Comparison of ENCODE assay signal across 17 cellular contexts in genomic region chr10:114396455-114396854, GRCh38. TPM values are rescaled to one million over a fixed set of nuclear protein-coding genes. Genes with fewer than 3 reads are reported as not detected.
DNase-seq lines count a peak whose midpoint lies in the region; ATAC-seq, FAIRE-seq and TF ChIP-seq lines count a peak whose summit lies in the region.
"Had no signal": no experiment of that assay in that cellular context is flagged by ENCODE, and none has a peak within 500 bp of the region (broad histone marks: within the 10 kb centered on the region; RNA-seq: fewer than 3 reads in every experiment).

No MANE protein-coding gene starts in this region.

- TF ChIP-seq POLR2A in GM12892 (IDR thresholded peaks at IDR 0.05; ENCODE audit: low read depth, low read length) (no peak), body of pancreas (IDR thresholded peaks at IDR 0.05) (no peak), transverse colon (IDR thresholded peaks at IDR 0.05) (no peak)

- no peak overlapping the region for H3K27ac Mint-ChIP-seq in stimulated activated naive CD8-positive, alpha-beta T cell treated with anti-CD3 and anti-CD28 coated beads, Interleukin-15, amount 100 ng/mL, for 72 hours

- FAIRE-seq in GM12892 (lab: Jason Lieb, UNC), result peak; percentile 30
- FAIRE-seq: D721Med had no signal

- no peaks in the 10 kb centered on the region for H3K9me2 ChIP-seq in SK-N-SH

- no peaks in the 10 kb centered on the region for H3K9me3 ChIP-seq in body of pancreas
- H3K9me3 ChIP-seq in parathyroid adenoma (ENCODE audit: control insufficient read depth, low read length), result no peaks in the 10 kb centered on the region
- no peaks in the 10 kb centered on the region for H3K9me3 ChIP-seq in transverse colon
- H3K9me3 ChIP-seq in SK-N-SH, result no peaks in the 10 kb centered on the region

- H3K27me3 ChIP-seq in body of pancreas (no peaks in the 10 kb centered on the region), parathyroid adenoma (ENCODE audit: control insufficient read depth, insufficient read depth, low read length) (no peaks in the 10 kb centered on the region), transverse colon (no peaks in the 10 kb centered on the region), SK-N-SH (ENCODE audit: insufficient read depth) (peaks cover 30% of the 10 kb centered on the region; the same call in 1 of the 2 replicates)

- H3K4me1 Mint-ChIP-seq in stimulated activated naive CD8-positive, alpha-beta T cell treated with anti-CD3 and anti-CD28 coated beads, Interleukin-15, amount 100 ng/mL, for 72 hours, result peaks cover 41% of the 10 kb centered on the region

- no peak for TF ChIP-seq EP300 in transverse colon (IDR thresholded peaks at IDR 0.05; ENCODE audit: low read depth)
- no peak for TF ChIP-seq EP300 in SK-N-SH (IDR thresholded peaks at IDR 0.05; ENCODE audit: borderline replicate concordance in 1 of 2, low read depth in 1 of 2, low read length in 1 of 2)

- POLR2A ChIA-PET in SK-N-SH (lab: Yijun Ruan, JAX), result no interaction called here

- H3K79me2 ChIP-seq in parathyroid adenoma (peaks cover 91% of the 10 kb centered on the region), SK-N-SH (ENCODE audit: insufficient read depth) (no peaks in the 10 kb centered on the region)

- H3K4me1 ChIP-seq in body of pancreas (peaks cover 12% of the 10 kb centered on the region), parathyroid adenoma (peaks cover 91% of the 10 kb centered on the region), transverse colon (peaks cover 0 to 39% (median 4%) of the 10 kb centered on the region in 4 donors), SK-N-SH (ENCODE audit: control insufficient read depth in 1 of 2, insufficient read depth in 2 of 2, low read depth in 1 of 2, low read length in 1 of 2) (no peaks in the 10 kb centered on the region; a peak in 1 of 4 replicates)

- ATAC-seq in body of pancreas, result peak; percentile 13
- ATAC-seq in HG03097 (IDR thresholded peaks at IDR 0.05; ENCODE audit: low FRiP score, unreplicated experiment), result no peak
- ATAC-seq in stimulated activated naive CD8-positive, alpha-beta T cell treated with anti-CD3 and anti-CD28 coated beads, Interleukin-15, amount 100 ng/mL, for 72 hours, result no peak

- no peak for DNase-seq in GM12892 (ENCODE audit: insufficient read length)
- peak in 1 of 4 donors; percentile 18 for DNase-seq in body of pancreas
- no peak for DNase-seq in transverse colon
- no peak for DNase-seq in SK-N-SH
- no peak for DNase-seq in stimulated activated naive CD8-positive, alpha-beta T cell treated with anti-CD3 and anti-CD28 coated beads, Interleukin-15, amount 100 ng/mL, for 72 hours
- DNase-seq: AML-193, NCI-H1417 treated with DMSO at 0.1 percent for 48 hours, NCI-H187 treated with DMSO at 0.1 percent for 48 hours, NCI-H345, NCI-H524 treated with DMSO at 0.1 percent for 48 hours, RPMI8226, SHP77 treated with DMSO at 0.1 percent for 48 hours had no signal

- no peak overlapping the region for H3K9ac ChIP-seq in parathyroid adenoma
- no peak overlapping the region for H3K9ac ChIP-seq in SK-N-SH
- H3K9ac ChIP-seq: KMS-11 had no signal

- H3K27ac ChIP-seq in body of pancreas (no peak overlapping the region), parathyroid adenoma (peak overlapping the region; percentile 91), transverse colon (peak overlapping the region in 3 of 4 donors; percentile 18 to 66 (median 64)), SK-N-SH (ENCODE audit: low read depth in 2 of 2, low read length in 1 of 2) (no peak overlapping the region)
- H3K27ac ChIP-seq: C4-2B, KMS-11 had no signal

- intact Hi-C loops in body of pancreas (cut with DNase I) (no loop called here), transverse colon (cut with DNase I; ENCODE audit: low total_unique reads) (no loop called here)

- H3K9me3 Mint-ChIP-seq in stimulated activated naive CD8-positive, alpha-beta T cell treated with anti-CD3 and anti-CD28 coated beads, Interleukin-15, amount 100 ng/mL, for 72 hours, result no peaks in the 10 kb centered on the region

- no peaks in the 10 kb centered on the region for H3F3A ChIP-seq in SK-N-SH (replicated peaks; ENCODE audit: insufficient read depth)

- no peak overlapping the region for H2AFZ ChIP-seq in parathyroid adenoma
- H2AFZ ChIP-seq in SK-N-SH (ENCODE audit: low read depth), result no peak overlapping the region

- no peaks in the 10 kb centered on the region for H4K20me1 ChIP-seq in SK-N-SH (ENCODE audit: insufficient read depth)

- CTCF ChIA-PET in SK-N-SH (lab: Yijun Ruan, JAX), result interaction anchor here (1.2 to 2.7 kb wide), 3 partner anchors 11 to 92 kb away, joined by 3 to 15 read pairs (median 4); no protein-coding TSS in a partner anchor

- in situ Hi-C loops in transverse colon (cut with MboI; ENCODE audit: low pct_ligation_motif_present in 1 of 4, low pct_unique_long_range_greater_than_20kb in 1 of 4, low sequenced_read_pairs in 3 of 4), result no loop called here

- no peak overlapping the region for H3K4me3 ChIP-seq in body of pancreas
- H3K4me3 ChIP-seq in parathyroid adenoma (ENCODE audit: low read depth, low read length), result no peak overlapping the region
- no peak overlapping the region for H3K4me3 ChIP-seq in transverse colon
- H3K4me3 ChIP-seq in SK-N-SH (ENCODE audit: low read depth in 2 of 2, low read length in 1 of 2), result no peak overlapping the region

- no peak for TF ChIP-seq RAD21 in SK-N-SH (IDR thresholded peaks at IDR 0.05; ENCODE audit: low read length)

- 79 to 85% methylated on average over 2 of the region's 2 CpGs for WGBS in body of pancreas, 2 donors
- WGBS in transverse colon (ENCODE audit: low coverage in 1 of 2), 2 donors, result 97% methylated on average over 2 of the region's 2 CpGs; no CpG with 5 or more reads in 1 of the 2 donors
- WGBS in SK-N-SH (ENCODE audit: low lambda C conversion rate), result 91% methylated on average over 2 of the region's 2 CpGs

- H3K27me3 Mint-ChIP-seq in stimulated activated naive CD8-positive, alpha-beta T cell treated with anti-CD3 and anti-CD28 coated beads, Interleukin-15, amount 100 ng/mL, for 72 hours, result peaks cover 93% of the 10 kb centered on the region

- TF ChIP-seq CTCF in body of pancreas (IDR thresholded peaks at IDR 0.05), result no peak
- no peak for TF ChIP-seq CTCF in parathyroid adenoma (IDR thresholded peaks at IDR 0.05)
- no peak for TF ChIP-seq CTCF in transverse colon (IDR thresholded peaks at IDR 0.05)
- TF ChIP-seq CTCF in SK-N-SH (IDR thresholded peaks at IDR 0.05), result no peak

- no peaks in the 10 kb centered on the region for H3K36me3 ChIP-seq in body of pancreas (replicated peaks in 1 of 2; ENCODE audit: insufficient read depth in 1 of 2, low read depth in 2 of 2)
- no peaks in the 10 kb centered on the region for H3K36me3 ChIP-seq in parathyroid adenoma (ENCODE audit: control insufficient read depth, insufficient read depth, low read length)
- no peaks in the 10 kb centered on the region for H3K36me3 ChIP-seq in transverse colon
- no peaks in the 10 kb centered on the region for H3K36me3 ChIP-seq in SK-N-SH (replicated peaks in 1 of 2; ENCODE audit: control insufficient read depth in 1 of 2, insufficient read depth in 2 of 2, low read length in 1 of 2)

- peak overlapping the region; percentile 14 for H3K4me2 ChIP-seq in parathyroid adenoma (ENCODE audit: low read length)
- no peak overlapping the region for H3K4me2 ChIP-seq in SK-N-SH
- H3K4me2 ChIP-seq: KMS-11 had no signal

- H3K4me3 Mint-ChIP-seq in stimulated activated naive CD8-positive, alpha-beta T cell treated with anti-CD3 and anti-CD28 coated beads, Interleukin-15, amount 100 ng/mL, for 72 hours, result no peak overlapping the region

TF ChIP-seq in SK-N-SH, 30 proteins besides CTCF, POLR2A, EP300 and RAD21:
- TF ChIP-seq MEF2A (IDR thresholded peaks at IDR 0.05; ENCODE audit: borderline replicate concordance, low read depth) (no peak), POLR2AphosphoS5 (IDR thresholded peaks at IDR 0.05; ENCODE audit: low read depth, low read length) (no peak), NFIC (IDR thresholded peaks at IDR 0.05; ENCODE audit: borderline replicate concordance) (no peak)

RNA-seq across cellular contexts. Expression of gene AFAP1L2, which starts 7.8 kb away (rescaled TPM):
- polyA plus RNA-seq in GM12892 (2012; ENCODE audit: missing spikeins), result 4.2 TPM
- total RNA-seq in body of pancreas (10 to 100 TPM; 10.5 to 17.9 TPM), transverse colon (10 to 100 TPM; 12.2 to 42.6 (median 13.2) TPM)
- polyA plus RNA-seq in SK-N-SH (2012; rRNA removed), result 0.54 and 0.70 TPM in 2 replicates
- 0.18 and 0.46 TPM in 2 replicates for polyA plus RNA-seq in SK-N-SH (2012; cell fraction: cytosol; rRNA removed)
- polyA plus RNA-seq in SK-N-SH (2012; cell fraction: nucleus; rRNA removed), result 1.7 and 1.9 TPM in 2 replicates

Comparison
In these comparisons a context has a peak if more than half of its experiments do, and no peak if none do; other contexts are left out.
1. H3K27ac ChIP-seq: peak in parathyroid adenoma (single experiment) and transverse colon (3 of 4); none in body of pancreas (0 of 4) and SK-N-SH (0 of 2).